In the genomic region with DNA sequence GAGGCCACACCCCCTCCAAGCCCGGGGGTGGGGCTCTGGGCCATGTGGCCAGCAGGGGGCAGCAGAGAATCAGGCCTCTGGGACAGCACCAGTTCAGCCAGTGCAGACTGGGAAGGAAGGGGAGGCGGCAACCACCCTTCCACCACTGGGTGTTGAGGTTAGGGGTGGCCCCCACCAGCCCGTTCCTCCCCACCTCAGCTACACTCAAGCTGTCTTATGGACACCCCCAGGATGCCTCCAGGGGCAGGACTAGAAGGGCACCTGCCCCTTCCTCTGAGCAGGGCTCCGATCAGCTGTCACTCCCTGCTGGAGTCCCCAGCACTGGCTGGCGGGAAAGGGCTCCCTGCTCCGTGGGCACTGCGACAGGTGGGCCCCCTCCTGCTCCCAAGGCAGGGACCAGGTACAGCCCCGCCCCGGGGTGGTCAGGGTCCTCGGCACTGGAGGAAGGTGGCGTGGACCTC, we compare ENCODE assay signal across 9 cellular contexts. TPM values are rescaled to one million over a fixed set of nuclear protein-coding genes. Genes with fewer than 3 reads are reported as not detected.
DNase-seq lines count a peak whose midpoint lies in the region; ATAC-seq and TF ChIP-seq lines count a peak whose summit lies in the region.
"Had no signal": no experiment of that assay in that cellular context is flagged by ENCODE, and none has a peak within 500 bp of the region (broad histone marks: within the 10 kb centered on the region; RNA-seq: fewer than 3 reads in every experiment).

No MANE protein-coding gene starts in this region.

- peaks cover 9% of the 10 kb centered on the region for H3K36me3 Mint-ChIP-seq in nephron (ENCODE audit: low read depth)

- H3K79me2 ChIP-seq in OCI-LY7 (ENCODE audit: insufficient read depth, low read depth, low read length), result no peaks in the 10 kb centered on the region

- TF ChIP-seq CTCF in OCI-LY7 (conservative IDR thresholded peaks at IDR 0.05; ENCODE audit: low read length), result peak; percentile 93
- TF ChIP-seq CTCF in esophagus muscularis mucosa (IDR thresholded peaks at IDR 0.05), result peak; percentile 90 to 99 (median 96)
- peak; percentile 89 to 95 (median 91) for TF ChIP-seq CTCF in nephron (IDR thresholded peaks at IDR 0.05; ENCODE audit: unreplicated experiment in 3 of 3)

- POLR2A ChIA-PET in OCI-LY7 (lab: Charles Lee), result no interaction called here

- WGBS in esophagus muscularis mucosa, result 57% methylated on average over 10 of the region's 11 CpGs

- peak; percentile 67 for ATAC-seq in GM18870 (IDR thresholded peaks at IDR 0.05; ENCODE audit: unreplicated experiment)
- peak; percentile 90 for ATAC-seq in HG03066 (IDR thresholded peaks at IDR 0.05; ENCODE audit: low read depth, unreplicated experiment)
- ATAC-seq in stimulated activated naive CD8-positive, alpha-beta T cell treated with anti-CD3 and anti-CD28 coated beads, Interleukin-15, Interleukin-2, amounts not matched to agents 100 U/mL and 50 U/mL, for 24 hours, result peak; percentile 77

- no peaks in the 10 kb centered on the region for H3K9me3 Mint-ChIP-seq in nephron

- intact Hi-C loops in OCI-LY7 (cut with micrococcal nuclease; ENCODE audit: unreplicated experiment) (loop anchor here (5.0 kb wide), 1 partner anchor 245 kb away; a partner anchor contains a TSS), esophagus muscularis mucosa (cut with DNase I) (loop anchor here (1.0 to 5.0 kb wide), 3 partner anchors 50 to 245 kb away; a partner anchor contains a TSS)

- peaks cover 8% of the 10 kb centered on the region; the same call in 1 of the 2 replicates for H3K36me3 ChIP-seq in OCI-LY7 (ENCODE audit: insufficient read depth, low read length)
- peaks cover 4 to 93% (median 86%) of the 10 kb centered on the region in 4 donors for H3K36me3 ChIP-seq in esophagus muscularis mucosa

- TF ChIP-seq EP300 in esophagus muscularis mucosa (IDR thresholded peaks at IDR 0.05), result no peak

- H3K9me2 ChIP-seq in OCI-LY7 (ENCODE audit: insufficient read depth, low read length), result no peaks in the 10 kb centered on the region

- DNase-seq in C1 segment of cervical spinal cord (lab: John Stamatoyannopoulos, UW) (peak in 13 of 14 donors; percentile 16 to 87 (median 71)), OCI-LY7 (ENCODE audit: low spot score) (peak; percentile 78), activated T-cell treated with anti-CD3 and anti-CD28 coated beads for 4 hours (peak; percentile 87), esophagus muscularis mucosa (ENCODE audit: extremely low spot score) (peak; percentile 96)
- peak; percentile 94 for DNase-seq in stimulated activated naive CD8-positive, alpha-beta T cell treated with anti-CD3 and anti-CD28 coated beads, Interleukin-15, Interleukin-2, amounts not matched to agents 100 U/mL and 50 U/mL, for 24 hours

- H3K27me3 ChIP-seq in esophagus muscularis mucosa, result no peaks in the 10 kb centered on the region

- H3K4me1 Mint-ChIP-seq in nephron, result peaks cover 12% of the 10 kb centered on the region

- no peak overlapping the region for H2AFZ ChIP-seq in OCI-LY7 (ENCODE audit: low read length)

- no TSS peak for BruUV-seq in OCI-LY7 (replicated peaks; lab: Mats Ljungman, UMichigan)

- no peaks in the 10 kb centered on the region for H3K27me3 Mint-ChIP-seq in nephron (ENCODE audit: low read depth)

- H3K9me3 ChIP-seq in OCI-LY7 (ENCODE audit: low read length) (no peaks in the 10 kb centered on the region), esophagus muscularis mucosa (no peaks in the 10 kb centered on the region)

- CTCF ChIA-PET in OCI-LY7 (lab: Charles Lee; ENCODE audit: unreplicated experiment), result no interaction called here

- H3K4me3 ChIP-seq in OCI-LY7 (ENCODE audit: low read depth, low read length, poor library complexity, severe bottlenecking) (no peak overlapping the region), esophagus muscularis mucosa (no peak overlapping the region)

- TF ChIP-seq POLR2A in esophagus muscularis mucosa (IDR thresholded peaks at IDR 0.05; ENCODE audit: low read depth), result no peak

- H3K27ac ChIP-seq in OCI-LY7 (ENCODE audit: low read depth, low read length, poor library complexity, severe bottlenecking) (no peak overlapping the region), esophagus muscularis mucosa (replicated peaks in 1 of 4) (peak overlapping the region in 2 of 4 donors; percentile 27 to 55)

- H3K4me3 Mint-ChIP-seq in nephron, result no peak overlapping the region

- no peak overlapping the region for H3K27ac Mint-ChIP-seq in nephron

- H3K4me1 ChIP-seq in OCI-LY7 (ENCODE audit: insufficient read depth, low read length, poor library complexity, severe bottlenecking), result no peaks in the 10 kb centered on the region
- H3K4me1 ChIP-seq in esophagus muscularis mucosa, result peaks cover 0 to 15% (median 11%) of the 10 kb centered on the region in 4 donors

- no peaks in the 10 kb centered on the region for H4K20me1 ChIP-seq in OCI-LY7 (ENCODE audit: insufficient read depth, low read length)

- H3K4me2 ChIP-seq in OCI-LY7 (ENCODE audit: low read length), result no peak overlapping the region

RNA-seq across cellular contexts. Expression of a gene that starts 21.8 kb away (rescaled TPM):
- total RNA-seq in OCI-LY7 (2014; rRNA removed; shearing (Covaris generic)), result 25.8 and 37.4 TPM in 2 replicates
- total RNA-seq in OCI-LY7 (2022), result 43.0 and 43.5 TPM in 2 replicates
- 10 to 100 TPM; 10.4 to 16.9 (median 15.3) TPM for total RNA-seq in esophagus muscularis mucosa

RNA-seq across cellular contexts. Expression of a gene that starts 44.9 kb away (rescaled TPM):
- not detected in 2 replicates for total RNA-seq in OCI-LY7 (2014; rRNA removed; shearing (Covaris generic))
- 0.61 TPM in 1 of 2 replicates, not detected in the other for total RNA-seq in OCI-LY7 (2022)
- total RNA-seq in esophagus muscularis mucosa, result 10 to 100 TPM; 28.2 to 76.8 (median 46.6) TPM
- total RNA-seq: T-helper 2 cell treated with Interferon-gamma antibody and Interleukin-4, amounts not matched to agents 100 ng/mL and 5 ng/mL, for 36 hours had no signal

Comparison
In these comparisons a context has a peak if more than half of its experiments do, and no peak if none do; other contexts are left out.
1. RNA of a gene that starts 44.9 kb away (total RNA-seq): 28.2 to 76.8 TPM in esophagus muscularis mucosa; 0.61 TPM in OCI-LY7; every median in the first group is over 10 times any median in the second.
2. Peak in every context shown above with its lines, with median percentiles within 50 percentile points of each other: DNase-seq, ATAC-seq and CTCF ChIP-seq.